ENCODE assay signal across 1 cellular context in genomic region chr5:79513519-79514390, GRCh38.
TF ChIP-seq lines count a peak whose summit lies in the region.

TSS of gene HOMER1 (minus strand) at chr5:79514134. CDS start at chr5:79512774, 1,360 bp downstream.

TF ChIP-seq in H1, 55 proteins besides CTCF, POLR2A, EP300 and RAD21 (continued from another document):
- TF ChIP-seq CHD1 (IDR thresholded peaks at IDR 0.05; ENCODE audit: low read depth, low read length), result no peak; the same call in none of the 2 replicates
- peak; percentile 4; the same call in 1 of the 2 replicates for TF ChIP-seq TEAD4 (IDR thresholded peaks at IDR 0.05; ENCODE audit: low read depth, low read length)
- TF ChIP-seq KDM4A (IDR thresholded peaks at IDR 0.05; ENCODE audit: low read depth, low read length, severe bottlenecking), result peak; percentile 89
- peak; percentile 13 for TF ChIP-seq ASH2L (IDR thresholded peaks at IDR 0.05; ENCODE audit: low read length)
- TF ChIP-seq SIN3A (conservative IDR thresholded peaks at IDR 0.05 in 1 of 2, IDR thresholded peaks at IDR 0.05 in 1 of 2; ENCODE audit: low read depth in 1 of 2, low read length in 2 of 2), result peak in 1 of 2 experiments; percentile 75; a peak in 2 of 4 replicates
- no peak for TF ChIP-seq CTBP2 (IDR thresholded peaks at IDR 0.05; ENCODE audit: borderline replicate concordance, insufficient read depth, insufficient read length, low read length)
